14 cellular contexts compared by ENCODE assay signal in the genomic region with DNA sequence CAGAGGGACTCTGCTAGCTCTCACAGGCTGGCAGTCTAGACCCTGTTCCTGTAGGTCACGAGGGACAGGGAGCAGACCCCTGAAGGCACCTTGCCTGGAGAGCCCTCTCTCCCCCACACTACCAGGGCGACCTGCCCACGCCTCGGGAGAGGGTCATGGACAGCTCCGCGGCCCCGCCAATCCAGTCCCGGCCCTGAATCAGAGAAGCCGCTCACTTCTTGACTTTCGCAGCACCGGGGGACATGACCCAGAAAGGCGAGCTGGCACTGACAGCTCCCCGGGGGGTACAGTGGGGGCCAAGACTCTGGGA. TPM values are rescaled to one million over a fixed set of nuclear protein-coding genes. Genes with fewer than 3 reads are reported as not detected.
DNase-seq lines count a peak whose midpoint lies in the region; ATAC-seq and TF ChIP-seq lines count a peak whose summit lies in the region.
"Had no signal": no experiment of that assay in that cellular context is flagged by ENCODE, and none has a peak within 500 bp of the region (broad histone marks: within the 10 kb centered on the region; RNA-seq: fewer than 3 reads in every experiment).

No MANE protein-coding gene starts in this region.

- no peak overlapping the region for H4K91ac ChIP-seq in neuronal stem cell (ENCODE audit: low read depth, low read length, poor library complexity)

- H3K4me3 ChIP-seq in A673 (ENCODE audit: low read depth, low read length, poor library complexity, severe bottlenecking) (peak overlapping the region; percentile 68), heart right ventricle (peak overlapping the region in 6 of 10 donors; percentile 11 to 37 (median 24)), neuronal stem cell (ENCODE audit: low read length in 2 of 2) (no peak overlapping the region), GM23248 (no peak overlapping the region)

- no peak overlapping the region for H3K4ac ChIP-seq in neuronal stem cell (ENCODE audit: low read length)

- H3K4me2 ChIP-seq in neuronal stem cell (ENCODE audit: insufficient read depth, low read length, poor library complexity, severe bottlenecking) (no peak overlapping the region), GM23248 (ENCODE audit: unreplicated experiment) (no peak overlapping the region)

- no peaks in the 10 kb centered on the region for H3F3A ChIP-seq in GM23248 (ENCODE audit: insufficient read depth)

- H2BK12ac ChIP-seq in neuronal stem cell (ENCODE audit: low read length) = no peak overlapping the region

- ATAC-seq in heart right ventricle (peak in 2 of 8 donors; percentile 2 to 10), HG03520 (IDR thresholded peaks at IDR 0.05; ENCODE audit: unreplicated experiment) (no peak)

- H3K18ac ChIP-seq in neuronal stem cell (ENCODE audit: low read length) = peak overlapping the region; percentile 4

- no peak for DNase-seq in A673 (ENCODE audit: low spot score)
- no peak for DNase-seq in RWPE1 (ENCODE audit: low spot score)
- no peak for DNase-seq in heart right ventricle
- DNase-seq in neuronal stem cell (ENCODE audit: low spot score) = no peak
- DNase-seq in A172 (ENCODE audit: low spot score) = no peak
- DNase-seq in HUDEP-2 (lab: John Stamatoyannopoulos, UW; ENCODE audit: unreplicated experiment in 76 of 76) = no peak
- DNase-seq in GM23248 = no peak
- DNase-seq: activated CD4-positive, alpha-beta T cell treated with anti-CD3 and anti-CD28 coated beads, Interleukin-2, amount 50 U/mL, for 48 hours; aorta; HCEC 1CT; NCI-H2081 treated with DMSO at 0.1 percent for 48 hours; NCI-H82; SHP77 treated with DMSO at 0.1 percent for 48 hours had no signal

- no peak overlapping the region for H4K8ac ChIP-seq in neuronal stem cell (ENCODE audit: low read depth, low read length)

- H3K27ac ChIP-seq in A673 (ENCODE audit: low read depth, low read length, poor library complexity, severe bottlenecking) = peak overlapping the region; percentile 94
- peak overlapping the region; percentile 90 for H3K27ac ChIP-seq in RWPE1
- H3K27ac ChIP-seq in heart right ventricle = peak overlapping the region in 9 of 10 donors; percentile 39 to 99 (median 62)
- H3K27ac ChIP-seq in neuronal stem cell (replicated peaks; ENCODE audit: low read length) = no peak overlapping the region
- no peak overlapping the region for H3K27ac ChIP-seq in GM23248

- CTCF ChIA-PET in A673 (lab: Charles Lee) = no interaction called here
- CTCF ChIA-PET in RWPE1 (lab: Yijun Ruan, JAX) = interaction anchor here (1.4 kb wide), 1 partner anchor 66 kb away, joined by 9 read pairs; no protein-coding TSS in a partner anchor

- TF ChIP-seq CTCF in A673 (conservative IDR thresholded peaks at IDR 0.05; ENCODE audit: low read depth, low read length) (no peak), RWPE1 (conservative IDR thresholded peaks at IDR 0.05; ENCODE audit: low read depth) (no peak), heart right ventricle (IDR thresholded peaks at IDR 0.05) (no peak)

- peaks cover 44% of the 10 kb centered on the region for H3K4me1 ChIP-seq in A673 (ENCODE audit: insufficient read depth, low read length, poor library complexity, severe bottlenecking)
- peaks cover 25 to 73% (median 66%) of the 10 kb centered on the region in 9 donors for H3K4me1 ChIP-seq in heart right ventricle
- H3K4me1 ChIP-seq in neuronal stem cell (ENCODE audit: control insufficient read depth in 2 of 2, insufficient read depth in 1 of 2, low read depth in 1 of 2, low read length in 2 of 2) = peaks cover 14 to 23% of the 10 kb centered on the region in 2 donors
- 0 out of 2 replicates have a peak, but pooled peaks cover 12% of the 10 kb centered on the region for H3K4me1 ChIP-seq in GM23248 (ENCODE audit: insufficient read depth)

- peaks cover 53% of the 10 kb centered on the region for H3K36me3 ChIP-seq in A673 (ENCODE audit: insufficient read depth, low read length, poor library complexity, severe bottlenecking)
- peaks cover 0 to 58% (median 29%) of the 10 kb centered on the region in 9 donors for H3K36me3 ChIP-seq in heart right ventricle
- H3K36me3 ChIP-seq in neuronal stem cell (replicated peaks in 1 of 2; ENCODE audit: control insufficient read depth in 2 of 2, insufficient read depth in 2 of 2, low read length in 2 of 2) = no peaks in the 10 kb centered on the region
- peaks cover 12% of the 10 kb centered on the region; the same call in 1 of the 2 replicates for H3K36me3 ChIP-seq in GM23248 (ENCODE audit: low read depth)

- POLR2A ChIA-PET in A673 (lab: Charles Lee; ENCODE audit: low non-redundant PET) = no interaction called here
- POLR2A ChIA-PET in RWPE1 (lab: Yijun Ruan, JAX; ENCODE audit: low non-redundant PET) = interaction anchor here (1.2 kb wide), 1 partner anchor 13 kb away, joined by 4 read pairs; no protein-coding TSS in a partner anchor

- H2BK5ac ChIP-seq in neuronal stem cell (ENCODE audit: low read length) = no peak overlapping the region

- no peaks in the 10 kb centered on the region for H3K9me3 ChIP-seq in A673 (ENCODE audit: low read depth, low read length, poor library complexity, severe bottlenecking)
- H3K9me3 ChIP-seq in heart right ventricle = no peaks in the 10 kb centered on the region
- no peaks in the 10 kb centered on the region for H3K9me3 ChIP-seq in neuronal stem cell (replicated peaks in 1 of 2; ENCODE audit: control insufficient read depth in 2 of 2, insufficient read depth in 1 of 2, low read depth in 1 of 2, low read length in 2 of 2)
- no peaks in the 10 kb centered on the region for H3K9me3 ChIP-seq in GM23248 (ENCODE audit: low read depth)

- in situ Hi-C loops in GM23248 (cut with MboI) = no loop called here

- intact Hi-C loops in A673 (cut with micrococcal nuclease; ENCODE audit: unreplicated experiment) = loop anchor here (5.0 kb wide), 2 partner anchors 65 to 205 kb away; a partner anchor contains a TSS
- intact Hi-C loops in heart right ventricle (cut with DNase I) = loop anchor here in 4 of 10 donors (5.0 to 10.0 kb wide), 2 partner anchors 65 to 68 kb away; no protein-coding TSS in a partner anchor

- H3K79me2 ChIP-seq in GM23248 (ENCODE audit: insufficient read depth) = peaks cover 54% of the 10 kb centered on the region

- peak overlapping the region; percentile 87 for H2BK15ac ChIP-seq in neuronal stem cell (ENCODE audit: low read length)

- peak overlapping the region; percentile 4 for H3K14ac ChIP-seq in neuronal stem cell (ENCODE audit: low read length)

- H3K9ac ChIP-seq in neuronal stem cell (ENCODE audit: low read depth, low read length, poor library complexity) (no peak overlapping the region), GM23248 (no peak overlapping the region)

- H3K9me2 ChIP-seq in GM23248 (ENCODE audit: insufficient read depth) = no peaks in the 10 kb centered on the region

- H4K20me1 ChIP-seq in GM23248 (ENCODE audit: insufficient read depth) = no peaks in the 10 kb centered on the region

- H2AK5ac ChIP-seq in neuronal stem cell (ENCODE audit: low read depth, low read length) = peak overlapping the region; percentile 58

- BruUV-seq in A673 (replicated peaks; lab: Mats Ljungman, UMichigan) = no TSS peak

- no peak overlapping the region for H3K23ac ChIP-seq in neuronal stem cell (ENCODE audit: low read depth, low read length, poor library complexity)

- WGBS in heart right ventricle, 2 donors = 81% methylated on average over 13 of the region's 13 CpGs
- no CpG with 5 or more reads among the region's 13 CpGs for WGBS in neuronal stem cell (ENCODE audit: extremely low coverage in 2 of 2, insufficient read length in 2 of 2, insufficient replicate concordance in 1 of 2), 2 donors
- 94% methylated on average over 13 of the region's 13 CpGs for WGBS in GM23248 (ENCODE audit: low coverage in 1 of 2, low lambda C conversion rate in 2 of 2, missing lambda C conversion rate in 2 of 2), 2 experiments

- H3K27me3 ChIP-seq in A673 (replicated peaks; ENCODE audit: insufficient read depth, low read depth, low read length, poor library complexity) = no peaks in the 10 kb centered on the region
- peaks cover 0 to 17% (median 0%) of the 10 kb centered on the region in 7 donors for H3K27me3 ChIP-seq in heart right ventricle
- H3K27me3 ChIP-seq in neuronal stem cell (ENCODE audit: control insufficient read depth in 3 of 3, insufficient read depth in 3 of 3, low read depth in 1 of 3, low read length in 3 of 3) = peaks cover 0 to 45% (median 0%) of the 10 kb centered on the region in 3 experiments
- no peaks in the 10 kb centered on the region for H3K27me3 ChIP-seq in GM23248 (replicated peaks; ENCODE audit: insufficient read depth)

- H2AFZ ChIP-seq in neuronal stem cell (ENCODE audit: low read length) = no peak overlapping the region
- H2AFZ ChIP-seq in GM23248 = no peak overlapping the region

- H3K79me1 ChIP-seq in neuronal stem cell (ENCODE audit: low read depth, low read length) = no peaks in the 10 kb centered on the region

- H2BK120ac ChIP-seq in neuronal stem cell (ENCODE audit: low read depth, low read length) = no peak overlapping the region

RNA-seq across cellular contexts. Expression of a gene that starts 5.1 kb away (rescaled TPM):
- total RNA-seq in A673 (2021) (198 and 201 TPM in 2 replicates), heart right ventricle (10 to 100 TPM; 42.5 to 91.4 (median 63.5) TPM)
- polyA plus RNA-seq in heart right ventricle (10 to 100 TPM; 47.4 to 97.4 TPM), GM23248 (2016; fragmentation: Nextera tagmentation; extraction: Ambion mirVana) (27.0 and 28.4 TPM in 2 replicates)
- 1.3 TPM for polyA plus RNA-seq in neuronal stem cell (2013, experiment 1 of 2)
- polyA plus RNA-seq in neuronal stem cell (2013, experiment 2 of 2) = 1.1 TPM
- total RNA-seq in A172 (2014; rRNA removed; shearing (Covaris generic)) = 77.9 and 90.4 TPM in 2 replicates
- 50.0 and 65.3 TPM in 2 replicates for total RNA-seq in GM23248 (2014; rRNA removed; shearing (Covaris generic))

Comparison
In these comparisons a context has a peak if more than half of its experiments do, and no peak if none do; other contexts are left out.
1. H3K27ac ChIP-seq: peak in A673 (single experiment), RWPE1 (single experiment) and heart right ventricle (9 of 10); none in neuronal stem cell (single experiment) and GM23248 (single experiment).
2. H3K4me3 ChIP-seq: peak in A673 (single experiment) and heart right ventricle (6 of 10); none in neuronal stem cell (0 of 2) and GM23248 (single experiment).